ENCODE assay signal across 24 cellular contexts in genomic region chr15:100022426-100022825, GRCh38.
"Had no signal": no experiment of that assay in that cellular context is flagged by ENCODE, and none has a peak within 500 bp of the region (broad histone marks: within the 10 kb centered on the region; RNA-seq: fewer than 3 reads in every experiment).

No MANE protein-coding gene starts in this region.

- H3K4me1 ChIP-seq: SJCRH30 had no signal

- H3K27me3 Mint-ChIP-seq: activated CD4-positive, alpha-beta memory T cell treated with anti-CD3 and anti-CD28 coated beads, Interleukin-2, amount 10 ng/mL, durations not matched to agents 7 days and 5 days; activated CD4-positive, alpha-beta T cell treated with anti-CD3 and anti-CD28 coated beads for 36 hours; activated naive CD8-positive, alpha-beta T cell; activated T-helper 17 cell treated with anti-CD3 and anti-CD28 coated beads, Interleukin-2, amount 50 U/mL, for 72 hours had no signal

- H3K27ac Mint-ChIP-seq: activated CD4-positive, alpha-beta memory T cell treated with anti-CD3 and anti-CD28 coated beads, Interleukin-2, amount 10 ng/mL, durations not matched to agents 7 days and 5 days; activated CD4-positive, alpha-beta T cell treated with anti-CD3 and anti-CD28 coated beads for 36 hours; activated naive CD4-positive, alpha-beta T cell treated with anti-CD3 and anti-CD28 coated beads for 36 hours; activated naive CD8-positive, alpha-beta T cell; activated T-helper 17 cell treated with anti-CD3 and anti-CD28 coated beads, Interleukin-2, amount 50 U/mL, for 72 hours had no signal

- DNase-seq: activated CD4-positive, alpha-beta memory T cell treated with anti-CD3 and anti-CD28 coated beads, Interleukin-2, amount 10 ng/mL, durations not matched to agents 7 days and 5 days; activated CD4-positive, alpha-beta T cell treated with anti-CD3 and anti-CD28 coated beads for 36 hours; activated CD4-positive, alpha-beta T cell treated with anti-CD3 and anti-CD28 coated beads, Interleukin-2, amount 50 U/mL, for 1 hour; activated CD4-positive, CD25-positive, alpha-beta regulatory T cell; activated gamma-delta T cell; activated naive CD4-positive, alpha-beta T cell treated with anti-CD3 and anti-CD28 coated beads for 36 hours; activated T-cell treated with anti-CD3 and anti-CD28 coated beads for 4 hours; activated T-cell treated with anti-CD3 and anti-CD28 coated beads, Interleukin-2, amount 50 U/mL, for 48 hours; NCI-H1092 treated with DMSO at 0.1 percent for 48 hours; NCI-H1436 treated with DMSO at 0.1 percent for 48 hours; NCI-H187 treated with DMSO at 0.1 percent for 48 hours; NCI-H2081 treated with DMSO at 0.1 percent for 48 hours; NCI-H446 treated with DMSO at 0.1 percent for 48 hours; NCI-H524 treated with DMSO at 0.1 percent for 48 hours; NCI-H748 treated with DMSO at 0.1 percent for 48 hours; RPMI8226; SJCRH30; SK-N-SH; T-helper 1 cell had no signal

- H3K27me3 ChIP-seq: SJCRH30 had no signal

- H3K36me3 ChIP-seq: SJCRH30 had no signal

- H3K27ac ChIP-seq: KMS-11, SJCRH30, VCaP had no signal

- H3K9me3 ChIP-seq: SJCRH30, SK-N-SH had no signal

- H3K9ac ChIP-seq: KMS-11, SK-N-SH had no signal

- H3K4me1 Mint-ChIP-seq: activated CD4-positive, alpha-beta memory T cell treated with anti-CD3 and anti-CD28 coated beads, Interleukin-2, amount 10 ng/mL, durations not matched to agents 7 days and 5 days; activated CD4-positive, alpha-beta T cell treated with anti-CD3 and anti-CD28 coated beads for 36 hours; activated T-helper 17 cell treated with anti-CD3 and anti-CD28 coated beads, Interleukin-2, amount 50 U/mL, for 72 hours had no signal

- ATAC-seq: activated CD4-positive, alpha-beta T cell treated with anti-CD3 and anti-CD28 coated beads for 36 hours; activated T-helper 17 cell treated with anti-CD3 and anti-CD28 coated beads, Interleukin-2, amount 50 U/mL, for 72 hours; Panc1 had no signal

- H3K4me3 ChIP-seq: SJCRH30 had no signal

- H3K4me3 Mint-ChIP-seq: activated CD4-positive, alpha-beta memory T cell treated with anti-CD3 and anti-CD28 coated beads, Interleukin-2, amount 10 ng/mL, durations not matched to agents 7 days and 5 days; activated CD4-positive, alpha-beta T cell treated with anti-CD3 and anti-CD28 coated beads for 36 hours; activated naive CD4-positive, alpha-beta T cell treated with anti-CD3 and anti-CD28 coated beads for 36 hours; activated naive CD8-positive, alpha-beta T cell; activated T-helper 17 cell treated with anti-CD3 and anti-CD28 coated beads, Interleukin-2, amount 50 U/mL, for 72 hours had no signal
